Comparison of ENCODE assay signal across 8 cellular contexts in genomic region chr16:77212736-77213541, GRCh38. TPM values are rescaled to one million over a fixed set of nuclear protein-coding genes. Genes with fewer than 3 reads are reported as not detected.
DNase-seq lines count a peak whose midpoint lies in the region; ATAC-seq lines count a peak whose summit lies in the region.

No MANE protein-coding gene starts in this region.

- DNase-seq in DMS153 treated with DMSO at 0.1 percent for 48 hours (lab: John Stamatoyannopoulos, UW; ENCODE audit: unreplicated experiment): peak; percentile 61
- DNase-seq in SKM-1 (lab: John Stamatoyannopoulos, UW; ENCODE audit: unreplicated experiment): peak; percentile 20
- peak; percentile 35 for DNase-seq in activated naive CD8-positive, alpha-beta T cell treated with anti-CD3 and anti-CD28 coated beads, Interleukin-2, amount 50 U/mL, for 16 hours (ENCODE audit: low read depth, low spot score)
- DNase-seq in stimulated activated CD4-positive, alpha-beta T cell treated with anti-CD3 and anti-CD28 coated beads, Interleukin-12 subunit alpha, Interleukin-12 subunit beta, amount 100 ng/mL, for 4 hours: peak; percentile 77
- no peak for DNase-seq in UCSD-AML1 (lab: John Stamatoyannopoulos, UW; ENCODE audit: unreplicated experiment)

- peaks cover 4% of the 10 kb centered on the region for H3K27me3 ChIP-seq in iPS-15b (ENCODE audit: control insufficient read depth, insufficient read depth, low read length)

- no peaks in the 10 kb centered on the region for H3K9me3 ChIP-seq in iPS-15b (ENCODE audit: control insufficient read depth, insufficient read depth, low read length)

- H3K4me3 ChIP-seq in iPS-15b (ENCODE audit: low read depth, low read length): peak overlapping the region; percentile 73

- peak overlapping the region; percentile 60 for H3K9ac ChIP-seq in iPS-15b (ENCODE audit: low read depth, low read length)

- H3K27me3 Mint-ChIP-seq in IgD-negative memory B cell: no peaks in the 10 kb centered on the region

- no peaks in the 10 kb centered on the region for H3K9me3 Mint-ChIP-seq in IgD-negative memory B cell

- no peak overlapping the region for H3K27ac Mint-ChIP-seq in IgD-negative memory B cell

- peak; percentile 78 for ATAC-seq in GM21447 (IDR thresholded peaks at IDR 0.05; ENCODE audit: unreplicated experiment)

- peaks cover 0 to 6% (median 1%) of the 10 kb centered on the region in 3 donors for H3K4me1 Mint-ChIP-seq in IgD-negative memory B cell

- H3K4me3 Mint-ChIP-seq in IgD-negative memory B cell: peak overlapping the region; percentile 81 to 96 (median 86)

- H3K36me3 Mint-ChIP-seq in IgD-negative memory B cell: no peaks in the 10 kb centered on the region

- no peaks in the 10 kb centered on the region for H3K36me3 ChIP-seq in iPS-15b (ENCODE audit: control insufficient read depth, insufficient read depth, low read length)

- peaks cover 3% of the 10 kb centered on the region for H3K4me1 ChIP-seq in iPS-15b (ENCODE audit: control insufficient read depth, insufficient read depth, low read length)

RNA-seq across cellular contexts. Expression of gene SYCE1L, which starts 13.7 kb away (rescaled TPM):
- 1.1 TPM for polyA plus RNA-seq in IgD-negative memory B cell

RNA-seq across cellular contexts. Expression of gene MON1B, which starts 21.9 kb away (rescaled TPM):
- 33.2 TPM for polyA plus RNA-seq in IgD-negative memory B cell
